ENCODE assay signal across 13 cellular contexts in genomic region chr15:32918481-32919026, GRCh38.
"Had no signal": no experiment of that assay in that cellular context is flagged by ENCODE, and none has a peak within 500 bp of the region (broad histone marks: within the 10 kb centered on the region; RNA-seq: fewer than 3 reads in every experiment).

No MANE protein-coding gene starts in this region.

- H3K36me3 ChIP-seq: left ventricle myocardium inferior, thyroid gland had no signal

- H3K4me3 Mint-ChIP-seq: activated B cell treated with CpG ODN at 0.5 μM for 24 hours; activated CD4-positive, alpha-beta T cell treated with anti-CD3 and anti-CD28 coated beads, Interleukin-2, amount 10 ng/mL, durations not matched to agents 24 days and 14 days; activated naive CD4-positive, alpha-beta T cell treated with anti-CD3 and anti-CD28 coated beads for 36 hours; dendritic cell treated with granulocyte-macrophage colony-stimulating factor and Interleukin-4, amounts not matched to agents 40 ng/mL and 50 ng/mL, for 4 days; T-helper 17 cell had no signal

- H3K27me3 ChIP-seq: foreskin keratinocyte, thyroid gland had no signal

- ATAC-seq: foreskin keratinocyte, T-helper 17 cell had no signal

- H3K4me3 ChIP-seq: left ventricle myocardium inferior, thyroid gland had no signal

- H3K9me3 Mint-ChIP-seq: activated B cell treated with CpG ODN at 0.5 μM for 24 hours; activated CD4-positive, alpha-beta T cell treated with anti-CD3 and anti-CD28 coated beads, Interleukin-2, amount 10 ng/mL, durations not matched to agents 24 days and 14 days; activated naive CD4-positive, alpha-beta T cell treated with anti-CD3 and anti-CD28 coated beads for 36 hours; dendritic cell treated with granulocyte-macrophage colony-stimulating factor and Interleukin-4, amounts not matched to agents 40 ng/mL and 50 ng/mL, for 4 days had no signal

- H3K9me3 ChIP-seq: left ventricle myocardium inferior, thyroid gland had no signal

- H3K4me1 ChIP-seq: foreskin keratinocyte, left ventricle myocardium inferior, thyroid gland had no signal

- H3K4me1 Mint-ChIP-seq: activated CD4-positive, alpha-beta T cell treated with anti-CD3 and anti-CD28 coated beads, Interleukin-2, amount 10 ng/mL, durations not matched to agents 24 days and 14 days; T-helper 17 cell had no signal

- H3K27ac Mint-ChIP-seq: activated B cell treated with CpG ODN at 0.5 μM for 24 hours; activated CD4-positive, alpha-beta T cell treated with anti-CD3 and anti-CD28 coated beads, Interleukin-2, amount 10 ng/mL, durations not matched to agents 24 days and 14 days; activated naive CD4-positive, alpha-beta T cell treated with anti-CD3 and anti-CD28 coated beads for 36 hours; dendritic cell treated with granulocyte-macrophage colony-stimulating factor and Interleukin-4, amounts not matched to agents 40 ng/mL and 50 ng/mL, for 4 days; T-helper 17 cell had no signal

- DNase-seq: activated B cell treated with CpG ODN at 0.5 μM for 24 hours; activated CD4-positive, alpha-beta T cell treated with anti-CD3 and anti-CD28 coated beads, Interleukin-2, amount 10 ng/mL, durations not matched to agents 24 days and 14 days; activated CD8-positive, alpha-beta memory T cell treated with anti-CD3 and anti-CD28 coated beads for 24 hours; activated naive CD4-positive, alpha-beta T cell treated with anti-CD3 and anti-CD28 coated beads for 36 hours; central memory CD4-positive, alpha-beta T cell; foreskin keratinocyte; head of caudate nucleus; left ventricle myocardium inferior; posterior cingulate gyrus; small intestine; T-helper 17 cell; thyroid gland had no signal

- H3K27ac ChIP-seq: foreskin keratinocyte, left ventricle myocardium inferior, thyroid gland had no signal

- H3K27me3 Mint-ChIP-seq: dendritic cell treated with granulocyte-macrophage colony-stimulating factor and Interleukin-4, amounts not matched to agents 40 ng/mL and 50 ng/mL, for 4 days; T-helper 17 cell had no signal
